8 cellular contexts compared by ENCODE assay signal in genomic region chr4:184473265-184473514, GRCh38. TPM values are rescaled to one million over a fixed set of nuclear protein-coding genes. Genes with fewer than 3 reads are reported as not detected.
DNase-seq lines count a peak whose midpoint lies in the region; ATAC-seq and TF ChIP-seq lines count a peak whose summit lies in the region.

No MANE protein-coding gene starts in this region.

- no peaks in the 10 kb centered on the region for H3K9me3 Mint-ChIP-seq in immature natural killer cell

- POLR2A ChIA-PET in OCI-LY7 (lab: Charles Lee): no interaction called here

- TF ChIP-seq CTCF in OCI-LY7 (conservative IDR thresholded peaks at IDR 0.05; ENCODE audit: low read length) (no peak), foreskin keratinocyte (conservative IDR thresholded peaks at IDR 0.05) (no peak), spleen (IDR thresholded peaks at IDR 0.05 in 8 of 11, conservative IDR thresholded peaks at IDR 0.05 in 3 of 11) (no peak)

- H3K36me3 ChIP-seq in OCI-LY7 (ENCODE audit: insufficient read depth, low read length) (peaks cover 5% of the 10 kb centered on the region; the same call in 1 of the 2 replicates), spleen (peaks cover 0 to 17% (median 0%) of the 10 kb centered on the region in 6 donors)

- BruUV-seq in OCI-LY7 (replicated peaks; lab: Mats Ljungman, UMichigan): no TSS peak

- CTCF ChIA-PET in OCI-LY7 (lab: Charles Lee; ENCODE audit: unreplicated experiment): no interaction called here

- H3K4me1 ChIP-seq in OCI-LY7 (ENCODE audit: insufficient read depth, low read length, poor library complexity, severe bottlenecking) (peaks cover 62% of the 10 kb centered on the region), foreskin keratinocyte (peaks cover 8% of the 10 kb centered on the region), spleen (peaks cover 56 to 76% (median 69%) of the 10 kb centered on the region in 6 donors)

- peaks cover 71% of the 10 kb centered on the region for H3K79me2 ChIP-seq in OCI-LY7 (ENCODE audit: insufficient read depth, low read depth, low read length)

- no peak overlapping the region for H3K27ac Mint-ChIP-seq in immature natural killer cell

- H3K4me3 Mint-ChIP-seq in immature natural killer cell: no peak overlapping the region

- TF ChIP-seq POLR2A in spleen (IDR thresholded peaks at IDR 0.05): no peak

- no peak for DNase-seq in OCI-LY7 (ENCODE audit: low spot score)
- no peak for DNase-seq in foreskin keratinocyte
- peak; percentile 90 for DNase-seq in spleen
- no peak for DNase-seq in immature natural killer cell
- DNase-seq in GM19240 (ENCODE audit: insufficient read length, low spot score): no peak
- no peak for DNase-seq in T-helper 1 cell

- H3K27ac ChIP-seq in OCI-LY7 (ENCODE audit: low read depth, low read length, poor library complexity, severe bottlenecking): peak overlapping the region; percentile 70
- H3K27ac ChIP-seq in foreskin keratinocyte: no peak overlapping the region
- peak overlapping the region; percentile 96 to 100 (median 100) for H3K27ac ChIP-seq in spleen

- peaks cover 8 to 29% (median 15%) of the 10 kb centered on the region in 3 donors for H3K27me3 Mint-ChIP-seq in immature natural killer cell (ENCODE audit: low read depth in 3 of 3)

- H4K20me1 ChIP-seq in OCI-LY7 (ENCODE audit: insufficient read depth, low read length): peaks cover 18% of the 10 kb centered on the region; the same call in 1 of the 2 replicates

- H3K9me2 ChIP-seq in OCI-LY7 (ENCODE audit: insufficient read depth, low read length): no peaks in the 10 kb centered on the region

- no peaks in the 10 kb centered on the region for H3K9me3 ChIP-seq in OCI-LY7 (ENCODE audit: low read length)
- no peaks in the 10 kb centered on the region for H3K9me3 ChIP-seq in spleen

- no peaks in the 10 kb centered on the region for H3K27me3 ChIP-seq in foreskin keratinocyte
- H3K27me3 ChIP-seq in spleen (replicated peaks in 1 of 7): no peaks in the 10 kb centered on the region

- peak; percentile 2 for ATAC-seq in GM21423 (IDR thresholded peaks at IDR 0.05; ENCODE audit: unreplicated experiment)
- ATAC-seq in foreskin keratinocyte: peak; percentile 2
- no peak for ATAC-seq in GM18858 (IDR thresholded peaks at IDR 0.05; ENCODE audit: unreplicated experiment)

- H3K4me3 ChIP-seq in OCI-LY7 (ENCODE audit: low read depth, low read length, poor library complexity, severe bottlenecking) (peak overlapping the region; percentile 89), spleen (peak overlapping the region; percentile 60 to 87 (median 80))

- peak overlapping the region; percentile 74 for H3K4me2 ChIP-seq in OCI-LY7 (ENCODE audit: low read length)

- 0 to 1% (median 0%) methylated on average over 5 to 37 of the region's 37 CpGs for WGBS in spleen, 5 donors

- H3K36me3 Mint-ChIP-seq in immature natural killer cell: peaks cover 0 to 12% (median 3%) of the 10 kb centered on the region in 3 donors

- peaks cover 65 to 76% of the 10 kb centered on the region in 2 donors for H3K4me1 Mint-ChIP-seq in immature natural killer cell

- intact Hi-C loops in OCI-LY7 (cut with micrococcal nuclease; ENCODE audit: unreplicated experiment): loop anchor here (2.0 to 10.0 kb wide), 5 partner anchors 120 to 968 kb away; partner anchors contain the start of genes CENPU and ING2
- intact Hi-C loops in spleen (cut with DNase I; ENCODE audit: low total_unique reads): loop anchor here (10.0 kb wide), 4 partner anchors 58 to 208 kb away; no protein-coding TSS in a partner anchor

- H2AFZ ChIP-seq in OCI-LY7 (ENCODE audit: low read length): no peak overlapping the region

RNA-seq across cellular contexts. Expression of gene IRF2, which starts 1.2 kb away (rescaled TPM):
- total RNA-seq in OCI-LY7 (2014; rRNA removed; shearing (Covaris generic)): 29.7 and 32.3 TPM in 2 replicates
- 31.8 and 37.8 TPM in 2 replicates for total RNA-seq in OCI-LY7 (2022)
- total RNA-seq in foreskin keratinocyte: 16.5 and 18.4 TPM in 2 replicates
- 10.7 and 11.9 TPM in 2 replicates for polyA plus RNA-seq in foreskin keratinocyte
- 100 to 1,000 TPM in 1 of 7 donors, 10 to 100 TPM in 6; 83.2 to 101 (median 90.1) TPM for total RNA-seq in spleen
- 10 to 100 TPM; 27.1 to 44.5 (median 42.4) TPM for polyA plus RNA-seq in spleen
- 100 to 1,000 TPM in 1 of 3 donors, 10 to 100 TPM in 2; 68.5 to 103 (median 76.9) TPM for polyA plus RNA-seq in immature natural killer cell
